In genomic region chr18:36519358-36519757, GRCh38 we compare ENCODE assay signal across 15 cellular contexts.
DNase-seq lines count a peak whose midpoint lies in the region; ATAC-seq and TF ChIP-seq lines count a peak whose summit lies in the region.
"Had no signal": no experiment of that assay in that cellular context is flagged by ENCODE, and none has a peak within 500 bp of the region (broad histone marks: within the 10 kb centered on the region; RNA-seq: fewer than 3 reads in every experiment).

No MANE protein-coding gene starts in this region.

- ATAC-seq in GM19023 (IDR thresholded peaks at IDR 0.05; ENCODE audit: unreplicated experiment) (peak; percentile 74), GM21447 (IDR thresholded peaks at IDR 0.05; ENCODE audit: unreplicated experiment) (no peak)
- ATAC-seq: foreskin keratinocyte had no signal

- 75 to 100% methylated on average over 1 to 3 of the region's 3 CpGs for WGBS in testis, 2 donors

- no peak overlapping the region for H3K27ac ChIP-seq in testis
- H3K27ac ChIP-seq: foreskin keratinocyte, neural progenitor cell had no signal

- no peak for TF ChIP-seq POLR2A in testis (IDR thresholded peaks at IDR 0.05)

- no peaks in the 10 kb centered on the region for H3K36me3 ChIP-seq in testis (ENCODE audit: low read depth, missing control alignments)
- H3K36me3 ChIP-seq: BE2C had no signal

- TF ChIP-seq CTCF in testis (IDR thresholded peaks at IDR 0.05), result no peak

- intact Hi-C loops in testis (cut with DNase I; ENCODE audit: low total_unique reads), result no loop called here

- no peaks in the 10 kb centered on the region for H3K4me1 ChIP-seq in testis
- H3K4me1 ChIP-seq: BE2C, foreskin keratinocyte had no signal

- no peaks in the 10 kb centered on the region for H3K27me3 ChIP-seq in testis
- H3K27me3 ChIP-seq: BE2C, foreskin keratinocyte, neural progenitor cell had no signal

- no peaks in the 10 kb centered on the region for H3K9me3 ChIP-seq in testis
- H3K9me3 ChIP-seq: BE2C had no signal

- DNase-seq in AG08396 (ENCODE audit: low spot score) (peak; percentile 13), LoVo (ENCODE audit: low spot score) (peak; percentile 2), glomerular visceral epithelial cell (ENCODE audit: extremely low spot score) (peak; percentile 82), NCI-H1105 (lab: John Stamatoyannopoulos, UW) (no peak), activated T-cell treated with anti-CD3 and anti-CD28 coated beads for 4 hours (no peak), testis (no peak)
- DNase-seq: activated CD4-positive, alpha-beta T cell treated with anti-CD3 and anti-CD28 coated beads, Interleukin-2, amount 50 U/mL, for 48 hours; BE2C; foreskin keratinocyte; NCI-H1417 treated with DMSO at 0.1 percent for 48 hours; NCI-H748 treated with DMSO at 0.1 percent for 48 hours; stimulated activated CD8-positive, alpha-beta memory T cell treated with anti-CD3 and anti-CD28 coated beads, Interleukin-4, amount 100 ng/mL, for 48 hours had no signal

- no peak overlapping the region for H3K4me3 ChIP-seq in testis
- H3K4me3 ChIP-seq: neural progenitor cell had no signal

Comparison
In these comparisons a context has a peak if more than half of its experiments do, and no peak if none do; other contexts are left out.
1. DNase-seq: peak in AG08396 (single experiment), LoVo (single experiment) and glomerular visceral epithelial cell (single experiment); none in NCI-H1105 (single experiment), activated T-cell treated with anti-CD3 and anti-CD28 coated beads for 4 hours (single experiment) and testis (single experiment).